ENCODE assay signal across 10 cellular contexts in genomic region chr2:183059561-183059960, GRCh38. TPM values are rescaled to one million over a fixed set of nuclear protein-coding genes. Genes with fewer than 3 reads are reported as not detected.
A peak's percentile ranks its signal among the peaks of the same experiment; 100 is the strongest.
DNase-seq lines count a peak whose midpoint lies in the region; ATAC-seq and TF ChIP-seq lines count a peak whose summit lies in the region.
"Had no signal": no experiment of that assay in that cellular context is flagged by ENCODE, and none has a peak within 500 bp of the region (broad histone marks: within the 10 kb centered on the region; RNA-seq: fewer than 3 reads in every experiment).

No MANE protein-coding gene starts in this region.

- H3K27ac Mint-ChIP-seq in endodermal cell (peak overlapping the region; percentile 0), progenitor cell of endocrine pancreas (peak overlapping the region; percentile 46)

- no peaks in the 10 kb centered on the region for H3K4me1 ChIP-seq in Panc1 (ENCODE audit: control insufficient read depth, insufficient read depth, low read length)
- no peaks in the 10 kb centered on the region for H3K4me1 ChIP-seq in endodermal cell (ENCODE audit: control insufficient read depth, insufficient read depth, low read length)

- H3K9ac ChIP-seq in endodermal cell (ENCODE audit: extremely low read depth, low read length, poor library complexity, severe bottlenecking): no peak overlapping the region

- H3K27me3 Mint-ChIP-seq in endodermal cell (ENCODE audit: insufficient read depth) (no peaks in the 10 kb centered on the region), progenitor cell of endocrine pancreas (no peaks in the 10 kb centered on the region)

- H3K27me3 ChIP-seq in Panc1 (ENCODE audit: control insufficient read depth, insufficient read depth, low read length) (no peaks in the 10 kb centered on the region), endodermal cell (ENCODE audit: control insufficient read depth, insufficient read depth, low read length, poor library complexity, severe bottlenecking) (no peaks in the 10 kb centered on the region)

- TF ChIP-seq CTCF in Panc1 (IDR thresholded peaks at IDR 0.05) (no peak), endodermal cell (conservative IDR thresholded peaks at IDR 0.05) (no peak), progenitor cell of endocrine pancreas (IDR thresholded peaks at IDR 0.05; ENCODE audit: unreplicated experiment) (no peak)

- in situ Hi-C loops in Panc1 (cut with HindIII; ENCODE audit: low pct_unique_long_range_greater_than_20kb, low sequenced_read_pairs): no loop called here

- CTCF ChIA-PET in Panc1 (lab: Charles Lee): no interaction called here

- H3K4me3 Mint-ChIP-seq in endodermal cell: no peak overlapping the region
- H3K4me3 Mint-ChIP-seq in progenitor cell of endocrine pancreas (ENCODE audit: low read depth): no peak overlapping the region

- no peaks in the 10 kb centered on the region for H3K9me3 ChIP-seq in Panc1 (ENCODE audit: control insufficient read depth, insufficient read depth, low read depth, low read length)
- H3K9me3 ChIP-seq in endodermal cell (ENCODE audit: control insufficient read depth, low read length): no peaks in the 10 kb centered on the region
- H3K9me3 ChIP-seq: adrenal gland, neutrophil had no signal

- ATAC-seq in Panc1: 0 out of 2 replicates have a peak, but pooled peaks have one; percentile 45

- H3K4me3 ChIP-seq in Panc1 (ENCODE audit: low read depth in 2 of 2, low read length in 2 of 2) (no peak overlapping the region), endodermal cell (ENCODE audit: low read length) (no peak overlapping the region)
- H3K4me3 ChIP-seq: adrenal gland had no signal

- H3K36me3 Mint-ChIP-seq in endodermal cell (ENCODE audit: low read depth) (no peaks in the 10 kb centered on the region), progenitor cell of endocrine pancreas (ENCODE audit: insufficient read depth) (no peaks in the 10 kb centered on the region)

- intact Hi-C loops in Panc1 (cut with micrococcal nuclease; ENCODE audit: unreplicated experiment): no loop called here

- DNase-seq in GM03348 (ENCODE audit: low spot score): peak; percentile 71
- no peak for DNase-seq in Panc1 (ENCODE audit: low read depth, low spot score)
- DNase-seq in endodermal cell: no peak
- no peak for DNase-seq in progenitor cell of endocrine pancreas (ENCODE audit: low spot score, unreplicated experiment)
- no peak for DNase-seq in inferior parietal cortex (ENCODE audit: extremely low spot score)
- no peak for DNase-seq in DMS 273 treated with DMSO at 0.1 percent for 48 hours (lab: John Stamatoyannopoulos, UW)
- no peak for DNase-seq in 8988T
- DNase-seq in NCI-H748 treated with DMSO at 0.1 percent for 48 hours (lab: John Stamatoyannopoulos, UW): no peak
- DNase-seq: adrenal gland had no signal

- H3K36me3 ChIP-seq in Panc1 (ENCODE audit: control insufficient read depth, insufficient read depth, low read length) (no peaks in the 10 kb centered on the region), endodermal cell (ENCODE audit: control insufficient read depth, insufficient read depth, low read length) (no peaks in the 10 kb centered on the region)
- H3K36me3 ChIP-seq: adrenal gland, neutrophil had no signal

- H3K9me3 Mint-ChIP-seq in endodermal cell (peaks cover 2% of the 10 kb centered on the region), progenitor cell of endocrine pancreas (ENCODE audit: low read depth) (no peaks in the 10 kb centered on the region)

- POLR2A ChIA-PET in Panc1 (lab: Charles Lee): interaction anchor here (0.6 kb wide), 1 partner anchor 17 kb away, joined by 8 read pairs; no protein-coding TSS in a partner anchor

- no peak overlapping the region for H3K27ac ChIP-seq in Panc1 (ENCODE audit: low read length)
- no peak overlapping the region for H3K27ac ChIP-seq in endodermal cell (ENCODE audit: low read depth, low read length)
- H3K27ac ChIP-seq: adrenal gland, neutrophil had no signal

- H3K4me1 Mint-ChIP-seq in endodermal cell (peaks cover 19% of the 10 kb centered on the region), progenitor cell of endocrine pancreas (ENCODE audit: low read depth) (peaks cover 10% of the 10 kb centered on the region)

- no TSS peak for BruUV-seq in Panc1 (replicated peaks; lab: Mats Ljungman, UMichigan)

- WGBS in endodermal cell (ENCODE audit: insufficient coverage in 1 of 2, insufficient read length in 1 of 2), 2 experiments: 91 to 96% methylated on average over 1 of the region's 1 CpG

RNA-seq across cellular contexts. Expression of gene DUSP19, which starts 19.0 kb away (rescaled TPM):
- total RNA-seq in Panc1 (2021; ENCODE audit: unreplicated experiment): 1.3 TPM
- polyA plus RNA-seq in Panc1 (2012; ENCODE audit: insufficient read length): 0.94 TPM
- 1 to 10 TPM; 1.7 TPM for total RNA-seq in endodermal cell
- polyA plus RNA-seq in endodermal cell (2013, experiment 1 of 2): 1.2 TPM
- polyA plus RNA-seq in endodermal cell (2013, experiment 2 of 2): 1.6 TPM
- total RNA-seq in progenitor cell of endocrine pancreas: 1.9 and 2.2 TPM in 2 replicates

RNA-seq across cellular contexts. Expression of gene NCKAP1, which starts 21.3 kb away (rescaled TPM):
- total RNA-seq in Panc1 (2021; ENCODE audit: unreplicated experiment) (174 TPM), endodermal cell (100 to 1,000 TPM; 128 to 136 TPM), progenitor cell of endocrine pancreas (108 and 111 TPM in 2 replicates)
- 63.3 TPM for polyA plus RNA-seq in Panc1 (2012; ENCODE audit: insufficient read length)
- 125 TPM for polyA plus RNA-seq in endodermal cell (2013, experiment 1 of 2)
- 118 TPM for polyA plus RNA-seq in endodermal cell (2013, experiment 2 of 2)
